Comparison of ENCODE assay signal across 21 cellular contexts in the genomic region with DNA sequence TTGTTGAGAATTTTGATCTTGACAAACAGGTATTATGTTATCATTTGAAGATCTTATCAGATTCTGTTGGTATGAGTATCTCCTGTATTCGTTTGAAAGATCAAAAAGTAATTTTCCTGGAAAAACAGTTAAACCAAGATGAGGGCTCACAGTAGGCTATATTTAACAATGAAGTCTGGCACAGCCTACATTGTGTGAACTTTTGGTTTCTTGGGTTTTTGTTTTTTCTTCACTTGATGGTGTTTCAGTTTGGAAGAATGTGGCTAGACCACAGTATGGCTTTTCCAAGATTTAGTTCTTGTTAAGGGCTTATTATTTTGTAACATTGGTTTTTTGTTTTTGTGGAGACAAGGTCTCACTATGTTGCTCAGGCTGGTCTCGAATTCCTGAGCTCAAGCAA.
DNase-seq lines count a peak whose midpoint lies in the region; TF ChIP-seq lines count a peak whose summit lies in the region.
"Had no signal": no experiment of that assay in that cellular context is flagged by ENCODE, and none has a peak within 500 bp of the region (broad histone marks: within the 10 kb centered on the region; RNA-seq: fewer than 3 reads in every experiment).

No MANE protein-coding gene starts in this region.

- peaks cover 9% of the 10 kb centered on the region; the same call in 1 of the 2 replicates for H3F3A ChIP-seq in GM23248 (ENCODE audit: insufficient read depth)

- WGBS in GM23248 (ENCODE audit: low coverage in 1 of 2, low lambda C conversion rate in 2 of 2, missing lambda C conversion rate in 2 of 2), 2 experiments: 86 to 95% methylated on average over 2 of the region's 2 CpGs

- H3K4me2 ChIP-seq in GM23248 (ENCODE audit: unreplicated experiment): no peak overlapping the region

- H3K27me3 ChIP-seq in BJ (ENCODE audit: control insufficient read depth, insufficient read depth, low read length) (no peaks in the 10 kb centered on the region), GM23248 (replicated peaks; ENCODE audit: insufficient read depth) (no peaks in the 10 kb centered on the region)
- H3K27me3 ChIP-seq: body of pancreas, tibial nerve had no signal

- H4K20me1 ChIP-seq in GM23248 (ENCODE audit: insufficient read depth): no peaks in the 10 kb centered on the region

- H3K36me3 ChIP-seq in BJ (ENCODE audit: control insufficient read depth, insufficient read depth, low read length): no peaks in the 10 kb centered on the region
- H3K36me3 ChIP-seq in GM23248 (ENCODE audit: low read depth): no peaks in the 10 kb centered on the region
- H3K36me3 ChIP-seq: tibial nerve had no signal

- POLR2A ChIA-PET in BJ (lab: Charles Lee): no interaction called here

- TF ChIP-seq CTCF in BJ (IDR thresholded peaks at IDR 0.05; ENCODE audit: insufficient read depth, low read depth, low read length): no peak

- H2AFZ ChIP-seq in GM23248: no peak overlapping the region

- DNase-seq in BJ (ENCODE audit: low read depth) (peak; percentile 26), GM23248 (peak; percentile 58), astrocyte of the hippocampus (ENCODE audit: low read depth, low spot score) (peak; percentile 80), iris pigment epithelial cell (ENCODE audit: low read depth) (peak; percentile 85), NCI-H2196 (lab: John Stamatoyannopoulos, UW; ENCODE audit: unreplicated experiment) (no peak), NCI-H774 (lab: John Stamatoyannopoulos, UW) (no peak)
- no peak for DNase-seq in activated CD4-positive, alpha-beta T cell treated with anti-CD3 and anti-CD28 coated beads for 4 hours
- no peak for DNase-seq in activated CD4-positive, alpha-beta T cell treated with anti-CD3 and anti-CD28 coated beads, Interleukin-2, amount 50 U/mL, for 48 hours
- DNase-seq: activated CD4-positive, alpha-beta T cell treated with anti-CD3 and anti-CD28 coated beads for 48 hours; activated CD8-positive, alpha-beta memory T cell treated with anti-CD3 and anti-CD28 coated beads, Interleukin-2, amount 50 U/mL, for 48 hours; AML-193; body of pancreas; KG1; NCI-H1048; NCI-H2081; NCI-H510A; retina; Right ventricle myocardium superior; stimulated activated naive B cell treated with anti-CD40 and anti-IgM and Interleukin-4, amounts not matched to agents 10 μg/mL and 1 μg/mL and 100 μg/mL, for 72 hours; SW 1271 had no signal

- H3K27ac ChIP-seq in GM23248: no peak overlapping the region
- H3K27ac ChIP-seq: body of pancreas, tibial nerve had no signal

- H3K79me2 ChIP-seq in GM23248 (ENCODE audit: insufficient read depth): no peaks in the 10 kb centered on the region

- no peak overlapping the region for H3K9ac ChIP-seq in GM23248

- CTCF ChIA-PET in BJ (lab: Yijun Ruan, JAX): no interaction called here

- in situ Hi-C loops in GM23248 (cut with MboI): no loop called here

- H3K4me1 ChIP-seq in GM23248 (ENCODE audit: insufficient read depth): peaks cover 12% of the 10 kb centered on the region; the same call in 1 of the 2 replicates
- H3K4me1 ChIP-seq: body of pancreas had no signal

- 0 out of 2 replicates have a peak, but pooled peaks cover 1% of the 10 kb centered on the region for H3K9me2 ChIP-seq in GM23248 (ENCODE audit: insufficient read depth)

- H3K4me3 ChIP-seq in BJ (ENCODE audit: low read depth, low read length) (no peak overlapping the region), GM23248 (no peak overlapping the region)
- H3K4me3 ChIP-seq: body of pancreas, tibial nerve had no signal

- H3K9me3 ChIP-seq in GM23248 (ENCODE audit: low read depth): no peaks in the 10 kb centered on the region
- H3K9me3 ChIP-seq: body of pancreas, tibial nerve had no signal

Comparison
In these comparisons a context has a peak if more than half of its experiments do, and no peak if none do; other contexts are left out.
1. DNase-seq: peak in BJ (single experiment), GM23248 (single experiment), astrocyte of the hippocampus (single experiment) and iris pigment epithelial cell (single experiment); none in NCI-H2196 (single experiment), activated CD4-positive, alpha-beta T cell treated with anti-CD3 and anti-CD28 coated beads for 4 hours (0 of 2), NCI-H774 (single experiment) and activated CD4-positive, alpha-beta T cell treated with anti-CD3 and anti-CD28 coated beads, Interleukin-2, amount 50 U/mL, for 48 hours (0 of 2).